ENCODE assay signal across 8 cellular contexts in the genomic region with DNA sequence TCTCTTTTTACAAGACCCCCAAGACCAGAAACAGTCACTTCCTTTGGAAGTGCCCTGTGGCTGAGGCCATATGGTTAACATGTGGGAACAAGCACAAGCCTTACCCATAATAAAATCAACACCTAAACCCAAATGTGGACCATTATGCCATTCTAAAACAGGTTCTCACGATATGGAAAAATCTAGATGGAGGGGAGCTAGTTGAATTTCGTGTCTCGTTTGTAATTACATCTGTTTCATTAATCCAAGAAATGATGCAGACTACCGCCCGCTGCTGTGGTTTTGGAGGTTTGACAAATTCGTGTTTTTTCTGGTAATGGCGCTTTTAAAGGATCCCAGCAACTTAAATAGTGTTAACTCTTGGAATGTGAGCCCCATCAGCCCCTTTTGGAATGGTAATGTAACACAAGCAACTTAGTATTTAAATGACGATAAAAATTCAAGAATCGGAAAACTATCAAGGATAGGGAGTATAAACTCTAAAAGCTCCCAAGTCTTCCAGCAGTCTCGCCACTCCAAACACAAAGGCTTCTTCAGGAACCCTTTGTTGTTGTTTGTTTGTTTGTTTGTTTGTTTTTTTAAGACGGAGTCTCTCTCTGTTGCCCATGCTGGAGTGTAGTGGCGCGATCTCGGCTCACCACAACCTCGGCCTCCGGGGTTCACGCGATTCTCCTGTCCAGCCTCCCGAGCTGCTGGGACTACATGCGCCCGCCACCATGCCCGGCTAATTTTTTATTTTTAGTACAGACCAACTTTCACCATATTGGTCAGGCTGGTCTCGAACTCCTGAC. TPM values are rescaled to one million over a fixed set of nuclear protein-coding genes. Genes with fewer than 3 reads are reported as not detected.
DNase-seq lines count a peak whose midpoint lies in the region; ATAC-seq and TF ChIP-seq lines count a peak whose summit lies in the region.

No MANE protein-coding gene starts in this region.

- H3K27me3 Mint-ChIP-seq in T-helper 2 cell treated with Interferon-gamma antibody and Interleukin-4, amounts not matched to agents 5 μg/mL and 100 μg/mL, for 36 hours (ENCODE audit: low read depth): no peaks in the 10 kb centered on the region

- H2AFZ ChIP-seq in neural cell (ENCODE audit: low read depth, low read length): no peak overlapping the region

- TF ChIP-seq RAD21 in neural cell (conservative IDR thresholded peaks at IDR 0.05): no peak

- H3K9me3 Mint-ChIP-seq in T-helper 2 cell treated with Interferon-gamma antibody and Interleukin-4, amounts not matched to agents 5 μg/mL and 100 μg/mL, for 36 hours: no peaks in the 10 kb centered on the region

- H3K36me3 ChIP-seq in esophagus (ENCODE audit: control insufficient read depth in 2 of 2, insufficient read depth in 2 of 2, low read length in 1 of 2) (peaks cover 0 to 3% of the 10 kb centered on the region in 2 donors), neural cell (ENCODE audit: insufficient read depth, low read length) (no peaks in the 10 kb centered on the region)

- H3K4me1 Mint-ChIP-seq in T-helper 2 cell treated with Interferon-gamma antibody and Interleukin-4, amounts not matched to agents 5 μg/mL and 100 μg/mL, for 36 hours (ENCODE audit: low read depth): peaks cover 37% of the 10 kb centered on the region

- H3K4me3 ChIP-seq in esophagus (ENCODE audit: low read depth in 1 of 2, low read length in 2 of 2) (peak overlapping the region; percentile 83 to 99), neural cell (ENCODE audit: low read length) (peak overlapping the region; percentile 99)

- no peak for ATAC-seq in HG03378 (IDR thresholded peaks at IDR 0.05; ENCODE audit: unreplicated experiment)
- ATAC-seq in HG02970 (IDR thresholded peaks at IDR 0.05; ENCODE audit: low FRiP score, unreplicated experiment): no peak

- H3K27ac ChIP-seq in esophagus (ENCODE audit: low read depth in 2 of 2, low read length in 1 of 2): peak overlapping the region; percentile 97 to 100
- H3K27ac ChIP-seq in neural cell (ENCODE audit: low read length): peak overlapping the region; percentile 87

- H3K4me3 Mint-ChIP-seq in T-helper 2 cell treated with Interferon-gamma antibody and Interleukin-4, amounts not matched to agents 5 μg/mL and 100 μg/mL, for 36 hours: peak overlapping the region; percentile 93

- H3K9ac ChIP-seq in neural cell (ENCODE audit: low read length): peak overlapping the region; percentile 96

- H3K79me2 ChIP-seq in neural cell (replicated peaks; ENCODE audit: insufficient read depth, low read length): peaks cover 64% of the 10 kb centered on the region

- in situ Hi-C loops in GM18951 (cut with MboI; ENCODE audit: low sequenced_read_pairs, unreplicated experiment): no loop called here

- peaks cover 41% of the 10 kb centered on the region for H3K36me3 Mint-ChIP-seq in T-helper 2 cell treated with Interferon-gamma antibody and Interleukin-4, amounts not matched to agents 5 μg/mL and 100 μg/mL, for 36 hours (ENCODE audit: low read depth)

- no peak for TF ChIP-seq CTCF in neural cell (IDR thresholded peaks at IDR 0.05; ENCODE audit: poor library complexity, severe bottlenecking)

- no peaks in the 10 kb centered on the region for H3K9me3 ChIP-seq in esophagus (ENCODE audit: control insufficient read depth in 2 of 2, insufficient read depth in 1 of 2, low read depth in 1 of 2, low read length in 1 of 2)
- no peaks in the 10 kb centered on the region for H3K9me3 ChIP-seq in neural cell (ENCODE audit: low read length)

- peaks cover 0 to 2% of the 10 kb centered on the region in 2 donors for H3K4me1 ChIP-seq in esophagus (ENCODE audit: control insufficient read depth in 2 of 2, insufficient read depth in 2 of 2, low read length in 1 of 2)

- H3K4me2 ChIP-seq in neural cell (ENCODE audit: low read length): peak overlapping the region; percentile 99

- peak; percentile 47 for DNase-seq in A172 (ENCODE audit: low spot score)
- DNase-seq in T-helper 2 cell treated with Interferon-gamma antibody and Interleukin-4, amounts not matched to agents 5 μg/mL and 100 μg/mL, for 36 hours (ENCODE audit: low spot score): no peak
- no peak for DNase-seq in iPS-NIHi11 (ENCODE audit: low spot score)

- 0% methylated on average over 23 of the region's 23 CpGs for WGBS in esophagus, 2 donors

- H3K9me2 ChIP-seq in neural cell (ENCODE audit: insufficient read depth, low read length): no peaks in the 10 kb centered on the region

- TF ChIP-seq POLR2A in GM18951 (IDR thresholded peaks at IDR 0.05; ENCODE audit: extremely low read depth, insufficient read depth, insufficient read length): peak; percentile 15

- no peak for TF ChIP-seq EP300 in neural cell (conservative IDR thresholded peaks at IDR 0.05; ENCODE audit: poor library complexity, severe bottlenecking)

- H3K27me3 ChIP-seq in esophagus (ENCODE audit: control insufficient read depth in 1 of 2, insufficient read depth in 2 of 2, low read length in 2 of 2) (no peaks in the 10 kb centered on the region), neural cell (ENCODE audit: insufficient read depth, low read depth, low read length) (no peaks in the 10 kb centered on the region)

- H3F3A ChIP-seq in neural cell (ENCODE audit: insufficient read depth, low read length, poor library complexity, severe bottlenecking): peaks cover 6% of the 10 kb centered on the region

- peak overlapping the region; percentile 96 for H3K27ac Mint-ChIP-seq in T-helper 2 cell treated with Interferon-gamma antibody and Interleukin-4, amounts not matched to agents 5 μg/mL and 100 μg/mL, for 36 hours

- peaks cover 8% of the 10 kb centered on the region for H4K20me1 ChIP-seq in neural cell (ENCODE audit: insufficient read depth)

TF ChIP-seq in neural cell, 6 proteins besides CTCF, POLR2A, EP300 and RAD21:
- TF ChIP-seq MXI1 (conservative IDR thresholded peaks at IDR 0.05; ENCODE audit: poor library complexity, severe bottlenecking): no peak
- no peak for TF ChIP-seq POLR2AphosphoS5 (IDR thresholded peaks at IDR 0.05)
- TF ChIP-seq EZH2 (IDR thresholded peaks at IDR 0.05; ENCODE audit: borderline replicate concordance, insufficient read depth, low read length, poor library complexity, severe bottlenecking): no peak
- TF ChIP-seq TAF1 (IDR thresholded peaks at IDR 0.05; ENCODE audit: low read depth): no peak
- TF ChIP-seq, protein P1, sequence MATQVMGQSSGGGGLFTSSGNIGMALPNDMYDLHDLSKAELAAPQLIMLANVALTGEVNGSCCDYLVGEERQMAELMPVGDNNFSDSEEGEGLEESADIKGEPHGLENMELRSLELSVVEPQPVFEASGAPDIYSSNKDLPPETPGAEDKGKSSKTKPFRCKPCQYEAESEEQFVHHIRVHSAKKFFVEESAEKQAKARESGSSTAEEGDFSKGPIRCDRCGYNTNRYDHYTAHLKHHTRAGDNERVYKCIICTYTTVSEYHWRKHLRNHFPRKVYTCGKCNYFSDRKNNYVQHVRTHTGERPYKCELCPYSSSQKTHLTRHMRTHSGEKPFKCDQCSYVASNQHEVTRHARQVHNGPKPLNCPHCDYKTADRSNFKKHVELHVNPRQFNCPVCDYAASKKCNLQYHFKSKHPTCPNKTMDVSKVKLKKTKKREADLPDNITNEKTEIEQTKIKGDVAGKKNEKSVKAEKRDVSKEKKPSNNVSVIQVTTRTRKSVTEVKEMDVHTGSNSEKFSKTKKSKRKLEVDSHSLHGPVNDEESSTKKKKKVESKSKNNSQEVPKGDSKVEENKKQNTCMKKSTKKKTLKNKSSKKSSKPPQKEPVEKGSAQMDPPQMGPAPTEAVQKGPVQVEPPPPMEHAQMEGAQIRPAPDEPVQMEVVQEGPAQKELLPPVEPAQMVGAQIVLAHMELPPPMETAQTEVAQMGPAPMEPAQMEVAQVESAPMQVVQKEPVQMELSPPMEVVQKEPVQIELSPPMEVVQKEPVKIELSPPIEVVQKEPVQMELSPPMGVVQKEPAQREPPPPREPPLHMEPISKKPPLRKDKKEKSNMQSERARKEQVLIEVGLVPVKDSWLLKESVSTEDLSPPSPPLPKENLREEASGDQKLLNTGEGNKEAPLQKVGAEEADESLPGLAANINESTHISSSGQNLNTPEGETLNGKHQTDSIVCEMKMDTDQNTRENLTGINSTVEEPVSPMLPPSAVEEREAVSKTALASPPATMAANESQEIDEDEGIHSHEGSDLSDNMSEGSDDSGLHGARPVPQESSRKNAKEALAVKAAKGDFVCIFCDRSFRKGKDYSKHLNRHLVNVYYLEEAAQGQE (IDR thresholded peaks at IDR 0.05; ENCODE audit: borderline replicate concordance): no peak
- TF ChIP-seq SMC3 (conservative IDR thresholded peaks at IDR 0.05; ENCODE audit: poor library complexity): no peak

RNA-seq across cellular contexts. Expression of a gene that starts 1.1 kb away (rescaled TPM):
- total RNA-seq in A172 (2014; rRNA removed; shearing (Covaris generic)): 543 and 605 TPM in 2 replicates
- 100 to 1,000 TPM; 287 to 351 TPM for polyA plus RNA-seq in esophagus
- polyA plus RNA-seq in neural cell: 278 and 329 TPM in 2 replicates
- 172 and 186 TPM in 2 replicates for polyA minus RNA-seq in neural cell

RNA-seq across cellular contexts. Expression of a gene that starts 21.7 kb away (rescaled TPM):
- 98.6 and 120 TPM in 2 replicates for total RNA-seq in A172 (2014; rRNA removed; shearing (Covaris generic))
- 10 to 100 TPM; 14.9 to 22.1 TPM for polyA plus RNA-seq in esophagus
- polyA plus RNA-seq in neural cell: 23.3 and 24.9 TPM in 2 replicates
- 17.0 and 17.5 TPM in 2 replicates for polyA minus RNA-seq in neural cell
